Comparison of ENCODE assay signal across 1 cellular context in the genomic region with DNA sequence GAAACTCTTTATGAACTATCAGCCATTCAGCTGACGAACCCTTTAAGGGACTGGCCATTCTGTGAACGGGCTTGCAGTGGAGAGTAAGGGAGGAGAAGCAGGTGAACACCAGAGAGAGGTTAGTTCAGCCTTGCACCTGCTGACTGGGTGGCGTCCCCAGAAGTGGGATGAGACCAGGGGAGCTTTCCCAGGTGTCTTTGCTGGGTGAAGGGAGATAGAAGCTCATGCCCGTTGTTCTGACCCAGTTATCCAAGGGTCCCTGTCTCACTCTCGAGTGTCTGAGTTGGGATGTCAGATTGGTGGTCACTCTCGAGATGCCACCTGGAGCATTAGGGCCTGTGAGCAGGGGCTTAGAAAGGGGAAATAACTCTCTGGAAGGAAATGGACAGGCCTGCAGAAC.
TF ChIP-seq lines count a peak whose summit lies in the region.

No MANE protein-coding gene starts in this region.

TF ChIP-seq in HepG2, 621 proteins besides CTCF, POLR2A, EP300 and RAD21:
- peak; percentile 5 for TF ChIP-seq HNRNPK (IDR thresholded peaks at IDR 0.05; ENCODE audit: low read depth, low read length, poor library complexity, severe bottlenecking)
- TF ChIP-seq GPN1 (CRISPR knock-in tag; IDR thresholded peaks at IDR 0.05; ENCODE audit: borderline replicate concordance): no peak
